ENCODE assay signal across 1 cellular context in genomic region chrX:154531626-154532025, GRCh38.
TF ChIP-seq lines count a peak whose summit lies in the region.

No MANE protein-coding gene starts in this region.

TF ChIP-seq in HEK293T, 16 proteins besides CTCF, POLR2A, EP300 and RAD21 (continued from another document):
- TF ChIP-seq CTBP1 (IDR thresholded peaks at IDR 0.05; ENCODE audit: borderline replicate concordance): no peak
- no peak for TF ChIP-seq ARNT (IDR thresholded peaks at IDR 0.05)
- no peak for TF ChIP-seq SUZ12 (IDR thresholded peaks at IDR 0.05)
- no peak for TF ChIP-seq HDGF (IDR thresholded peaks at IDR 0.05; ENCODE audit: borderline replicate concordance)
- no peak for TF ChIP-seq BHLHE40 (IDR thresholded peaks at IDR 0.05; ENCODE audit: borderline replicate concordance)
- TF ChIP-seq ZNF384 (IDR thresholded peaks at IDR 0.05): no peak
- TF ChIP-seq FOXM1 (IDR thresholded peaks at IDR 0.05; ENCODE audit: borderline replicate concordance): no peak
